1 cellular context compared by ENCODE assay signal in the genomic region with DNA sequence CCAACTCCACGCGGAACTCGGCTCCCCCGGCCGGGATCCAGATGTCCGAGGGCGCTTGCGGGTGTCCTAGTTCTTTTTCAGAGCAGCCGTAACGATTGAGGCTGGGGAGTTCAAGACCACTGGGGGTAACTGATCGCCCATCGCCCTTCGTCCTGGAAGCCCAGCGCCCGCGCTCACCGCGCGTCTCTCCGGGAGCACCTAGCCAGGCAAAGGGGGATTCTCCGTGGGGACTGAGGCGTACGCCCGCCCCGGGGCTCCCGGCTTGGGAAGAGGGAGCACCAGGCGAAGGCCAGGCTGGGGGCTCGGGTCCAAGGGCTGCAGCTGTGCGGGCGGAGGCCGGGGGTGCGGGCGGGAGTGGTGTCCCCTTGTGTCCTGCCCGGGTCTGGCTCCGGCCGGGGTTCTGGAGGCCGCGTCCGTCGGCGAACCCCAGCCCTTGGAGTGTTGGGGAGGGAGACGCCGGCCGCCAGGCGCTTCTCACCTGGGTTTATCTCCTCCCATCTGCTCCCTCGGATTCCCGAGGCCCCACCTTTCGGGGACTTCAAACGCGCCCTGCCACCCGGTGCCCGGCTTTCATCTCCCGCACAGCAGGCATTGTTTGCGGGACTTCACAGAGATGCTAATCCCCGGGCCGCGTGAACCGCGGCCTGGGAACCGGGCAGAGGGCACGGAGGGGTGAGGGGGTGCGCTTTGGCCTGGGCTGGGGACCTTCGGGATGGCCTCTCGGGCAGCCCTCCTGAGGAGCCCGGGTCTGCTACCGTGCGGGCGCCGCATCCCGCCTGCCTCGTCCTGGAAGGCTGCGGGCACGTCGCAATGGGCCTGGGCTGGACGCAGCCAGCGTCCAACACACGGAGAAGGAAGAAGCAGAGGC.
A peak's percentile ranks its signal among the peaks of the same experiment; 100 is the strongest.
TF ChIP-seq lines count a peak whose summit lies in the region.

No MANE protein-coding gene starts in this region.

TF ChIP-seq in endothelial cell of umbilical vein, 7 proteins besides CTCF, POLR2A, EP300 and RAD21:
- TF ChIP-seq JUN (IDR thresholded peaks at IDR 0.05; ENCODE audit: borderline replicate concordance, insufficient read depth, insufficient read length, low read depth) (no peak), EZH2 (IDR thresholded peaks at IDR 0.05; ENCODE audit: borderline replicate concordance, low read depth, low read length, severe bottlenecking) (peak; percentile 96)
